Comparison of ENCODE assay signal across 31 cellular contexts in genomic region chr5:109275919-109276318, GRCh38.
DNase-seq lines count a peak whose midpoint lies in the region; ATAC-seq, FAIRE-seq and TF ChIP-seq lines count a peak whose summit lies in the region.
"Had no signal": no experiment of that assay in that cellular context is flagged by ENCODE, and none has a peak within 500 bp of the region (broad histone marks: within the 10 kb centered on the region; RNA-seq: fewer than 3 reads in every experiment).

No MANE protein-coding gene starts in this region.

- no peak overlapping the region for H3K4me2 ChIP-seq in HepG2 (ENCODE audit: low read depth, low read length)
- no peak overlapping the region for H3K4me2 ChIP-seq in K562 (ENCODE audit: insufficient read depth, low read length)
- H3K4me2 ChIP-seq: A549; BLaER1; BLaER1 treated with 17β-estradiol and CSF1 and Interleukin-3, amounts not matched to agents 10 nM and 100 nM had no signal

- FAIRE-seq in HepG2 (lab: Jason Lieb, UNC) (no peak), K562 (lab: Jason Lieb, UNC) (no peak)
- FAIRE-seq: A204.1, A549, D721Med had no signal

- CTCF ChIA-PET in HepG2 (lab: Yijun Ruan, JAX; ENCODE audit: low intra/inter-chr PET ratio, low total read pairs) = no interaction called here
- CTCF ChIA-PET in K562 (lab: Yijun Ruan, JAX; ENCODE audit: low intra/inter-chr PET ratio) = no interaction called here

- TF ChIP-seq EP300 in HepG2 (IDR thresholded peaks at IDR 0.05; ENCODE audit: low read depth in 2 of 2, low read length in 2 of 2) (no peak), HepG2 (CRISPR knock-in tag; IDR thresholded peaks at IDR 0.05; ENCODE audit: borderline replicate concordance) (no peak), K562 (IDR thresholded peaks at IDR 0.05; ENCODE audit: low read length) (no peak)

- H3K9ac ChIP-seq in HepG2 (ENCODE audit: insufficient read depth, low read depth, low read length) = no peak overlapping the region
- H3K9ac ChIP-seq in K562 (ENCODE audit: insufficient read depth in 1 of 2, low read depth in 2 of 2, low read length in 2 of 2) = no peak overlapping the region
- H3K9ac ChIP-seq: BLaER1; BLaER1 treated with 17β-estradiol and CSF1 and Interleukin-3, amounts not matched to agents 10 nM and 100 nM had no signal

- TF ChIP-seq RAD21 in HepG2 (CRISPR knock-in tag; IDR thresholded peaks at IDR 0.05) (no peak), K562 (CRISPR knock-in tag; conservative IDR thresholded peaks at IDR 0.05 in 1 of 2, IDR thresholded peaks at IDR 0.05 in 1 of 2) (no peak)

- ATAC-seq in HepG2 = no peak
- ATAC-seq in right lobe of liver = no peak
- ATAC-seq in K562 = no peak
- ATAC-seq: A549; CD8-positive, alpha-beta T cell had no signal

- no peaks in the 10 kb centered on the region for H4K20me1 ChIP-seq in HepG2 (ENCODE audit: insufficient read depth, low read length)
- H4K20me1 ChIP-seq in K562 (replicated peaks; ENCODE audit: control insufficient read depth, insufficient read depth, low read length) = no peaks in the 10 kb centered on the region
- H4K20me1 ChIP-seq: BLaER1; BLaER1 treated with 17β-estradiol and CSF1 and Interleukin-3, amounts not matched to agents 10 nM and 100 nM had no signal

- in situ Hi-C loops in HepG2 (cut with HindIII; ENCODE audit: extremely low pct_ligation_motif_present, low pct_unique_long_range_greater_than_20kb) = no loop called here
- in situ Hi-C loops in K562 (cut with MboI) = no loop called here

- no peak overlapping the region for H2AFZ ChIP-seq in HepG2 (ENCODE audit: low read length)
- H2AFZ ChIP-seq in K562 (ENCODE audit: low read depth, low read length) = no peak overlapping the region

- DNase-seq in HepG2 (ENCODE audit: low spot score) = no peak
- no peak for DNase-seq in right lobe of liver
- DNase-seq in K562 (ENCODE audit: extremely low read depth in 1 of 4, low spot score in 3 of 4) = no peak
- no peak for DNase-seq in SKM-1 (lab: John Stamatoyannopoulos, UW; ENCODE audit: unreplicated experiment)
- DNase-seq: 8988T; ACHN; AML-193; BE2C; C1 segment of cervical spinal cord; Caco-2; Calu3; CD4-positive, alpha-beta memory T cell; CD4-positive, alpha-beta T cell; CD4-positive, CD25-positive, alpha-beta regulatory T cell; CD8-positive, alpha-beta memory T cell; CD8-positive, alpha-beta T cell; COR-L47; DMS 273 treated with DMSO at 0.1 percent for 48 hours; DMS153; DMS53; DMS79; DMS79 treated with DMSO at 0.1 percent for 48 hours; DND-41; EL had no signal

- no peaks in the 10 kb centered on the region for H3K27me3 ChIP-seq in HepG2 (ENCODE audit: control insufficient read depth in 1 of 2, insufficient read depth in 2 of 2, low read length in 2 of 2)
- no peaks in the 10 kb centered on the region for H3K27me3 ChIP-seq in right lobe of liver
- H3K27me3 ChIP-seq in K562 (ENCODE audit: control insufficient read depth in 2 of 2, insufficient read depth in 2 of 2, low read length in 2 of 2) = no peaks in the 10 kb centered on the region
- H3K27me3 ChIP-seq: BE2C; BLaER1; BLaER1 treated with 17β-estradiol and CSF1 and Interleukin-3, amounts not matched to agents 10 nM and 100 nM had no signal

- no peaks in the 10 kb centered on the region for H3K9me1 ChIP-seq in K562 (ENCODE audit: control insufficient read depth, insufficient read depth, low read length)

- intact Hi-C loops in HepG2 (cut with micrococcal nuclease; ENCODE audit: unreplicated experiment) = no loop called here
- intact Hi-C loops in right lobe of liver (cut with DNase I) = no loop called here
- intact Hi-C loops in K562 (cut with micrococcal nuclease) = no loop called here

- H3K27ac ChIP-seq in HepG2 (ENCODE audit: extremely low read length, insufficient read depth, low read length) (no peak overlapping the region), right lobe of liver (no peak overlapping the region), K562 (ENCODE audit: extremely low read depth, low read depth, low read length) (no peak overlapping the region)
- H3K27ac ChIP-seq: 22Rv1; A549; BLaER1; BLaER1 treated with 17β-estradiol and CSF1 and Interleukin-3, amounts not matched to agents 10 nM and 100 nM; C4-2B had no signal

- BruUV-seq in HepG2 (replicated peaks; lab: Mats Ljungman, UMichigan) (no TSS peak), K562 (replicated peaks; lab: Mats Ljungman, UMichigan) (no TSS peak)

- H3K9me3 ChIP-seq in HepG2 (ENCODE audit: low read length) (no peaks in the 10 kb centered on the region), right lobe of liver (no peaks in the 10 kb centered on the region), K562 (replicated peaks; ENCODE audit: control insufficient read depth, insufficient read depth, low read depth, low read length) (no peaks in the 10 kb centered on the region)
- H3K9me3 ChIP-seq: A549, BE2C had no signal

- no peak overlapping the region for H3K4me3 ChIP-seq in HepG2 (replicated peaks in 1 of 3; ENCODE audit: insufficient read depth in 1 of 3, low read depth in 2 of 3, low read length in 3 of 3)
- no peak overlapping the region for H3K4me3 ChIP-seq in right lobe of liver
- H3K4me3 ChIP-seq in K562 = no peak overlapping the region
- H3K4me3 ChIP-seq: A549; BLaER1; BLaER1 treated with 17β-estradiol and CSF1 and Interleukin-3, amounts not matched to agents 10 nM and 100 nM had no signal

- TF ChIP-seq CTCF in HepG2 (CRISPR knock-in tag; IDR thresholded peaks at IDR 0.05) (no peak), right lobe of liver (IDR thresholded peaks at IDR 0.05) (no peak), K562 (IDR thresholded peaks at IDR 0.05 in 2 of 3, conservative IDR thresholded peaks at IDR 0.05 in 1 of 3; ENCODE audit: insufficient read depth in 2 of 3, low read depth in 1 of 3, low read length in 3 of 3) (no peak)

- TF ChIP-seq POLR2A in HepG2 (IDR thresholded peaks at IDR 0.05; ENCODE audit: insufficient read depth in 1 of 2, low read depth in 2 of 2, low read length in 2 of 2) (no peak), right lobe of liver (IDR thresholded peaks at IDR 0.05) (no peak), K562 (conservative IDR thresholded peaks at IDR 0.05) (no peak)

- H3K36me3 ChIP-seq in HepG2 (replicated peaks in 1 of 2; ENCODE audit: control insufficient read depth in 1 of 2, insufficient read depth in 2 of 2, low read length in 2 of 2) (no peaks in the 10 kb centered on the region), right lobe of liver (no peaks in the 10 kb centered on the region), K562 (ENCODE audit: control insufficient read depth, insufficient read depth, low read length) (no peaks in the 10 kb centered on the region)
- H3K36me3 ChIP-seq: BE2C; BLaER1; BLaER1 treated with 17β-estradiol and CSF1 and Interleukin-3, amounts not matched to agents 10 nM and 100 nM had no signal

- POLR2A ChIA-PET in HepG2 (lab: Yijun Ruan, JAX) (no interaction called here), K562 (lab: Yijun Ruan, JAX) (interaction anchor here (0.5 kb wide), 1 partner anchor 50 kb away, joined by 3 read pairs; no protein-coding TSS in a partner anchor)

- 18% methylated on average over 2 of the region's 2 CpGs for WGBS in HepG2 (ENCODE audit: low lambda C conversion rate)
- 85% methylated on average over 2 of the region's 2 CpGs for WGBS in right lobe of liver (ENCODE audit: insufficient coverage, low coverage, low lambda C conversion rate, missing lambda C conversion rate)
- WGBS in K562 (ENCODE audit: insufficient coverage, low coverage, missing lambda C conversion rate) = 0% methylated on average over 2 of the region's 2 CpGs

- H3K4me1 ChIP-seq in HepG2 (ENCODE audit: insufficient read depth, low read length) (no peaks in the 10 kb centered on the region), right lobe of liver (no peaks in the 10 kb centered on the region), K562 (replicated peaks in 1 of 2; ENCODE audit: control insufficient read depth in 2 of 2, insufficient read depth in 2 of 2, low read length in 2 of 2) (no peaks in the 10 kb centered on the region)
- H3K4me1 ChIP-seq: A549; BE2C; BLaER1 treated with 17β-estradiol and CSF1 and Interleukin-3, amounts not matched to agents 10 nM and 100 nM; Caco-2 had no signal

- H3K79me2 ChIP-seq in HepG2 (ENCODE audit: insufficient read depth, low read length) (no peaks in the 10 kb centered on the region), K562 (ENCODE audit: control insufficient read depth, insufficient read depth, low read length) (no peaks in the 10 kb centered on the region)

TF ChIP-seq in HepG2, 621 proteins besides CTCF, POLR2A, EP300 and RAD21:
- TF ChIP-seq ZNF629 (CRISPR knock-in tag; conservative IDR thresholded peaks at IDR 0.05) = peak; percentile 54
- no peak for TF ChIP-seq ZBTB20 (CRISPR knock-in tag; IDR thresholded peaks at IDR 0.05; ENCODE audit: borderline replicate concordance, low read depth)
TF ChIP-seq in HepG2: peak in this region for 1.

TF ChIP-seq in K562, 482 proteins besides CTCF, POLR2A, EP300 and RAD21:
- TF ChIP-seq EGR1 (conservative IDR thresholded peaks at IDR 0.05) = no peak
- peak; percentile 43; the same call in 1 of the 2 replicates for TF ChIP-seq ADNP (tag; IDR thresholded peaks at IDR 0.05)
- TF ChIP-seq RBM25 (IDR thresholded peaks at IDR 0.05; ENCODE audit: low read depth, low read length, severe bottlenecking) = peak; percentile 81
- no peak for TF ChIP-seq TAF7 (tag; IDR thresholded peaks at IDR 0.05)

Comparison
In these comparisons a context has a peak if more than half of its experiments do, and no peak if none do; other contexts are left out.
1. Of the 241 proteins assayed by ChIP-seq in both HepG2 and K562: peak only in HepG2: none; only in K562: ADNP; in both: none; in neither: 240.